In genomic region chr1:184974837-184975115, GRCh38 we compare ENCODE assay signal across 8 cellular contexts. TPM values are rescaled to one million over a fixed set of nuclear protein-coding genes. Genes with fewer than 3 reads are reported as not detected.
DNase-seq lines count a peak whose midpoint lies in the region; ATAC-seq and TF ChIP-seq lines count a peak whose summit lies in the region.

No MANE protein-coding gene starts in this region.

- peak overlapping the region; percentile 58 for H3K4me2 ChIP-seq in DND-41 (ENCODE audit: insufficient read depth, low read length)
- peak overlapping the region; percentile 92 for H3K4me2 ChIP-seq in trophoblast cell (ENCODE audit: low read length)

- TF ChIP-seq CTCF in DND-41 (IDR thresholded peaks at IDR 0.05; ENCODE audit: borderline replicate concordance, extremely low read depth, low read length, poor library complexity, severe bottlenecking), result no peak

- H4K8ac ChIP-seq in trophoblast cell (ENCODE audit: low read depth, low read length), result no peak overlapping the region

- DNase-seq in DND-41, result no peak
- peak; percentile 36 for DNase-seq in NCI-H69 (lab: John Stamatoyannopoulos, UW)
- no peak for DNase-seq in epithelial cell of prostate (ENCODE audit: low read depth, low spot score)
- no peak for DNase-seq in trophoblast cell
- no peak for DNase-seq in amygdala (lab: John Stamatoyannopoulos, UW)
- no peak for DNase-seq in iPS-NIHi7 (ENCODE audit: extremely low spot score)
- DNase-seq in KG1 (lab: John Stamatoyannopoulos, UW), result no peak

- no peak overlapping the region for H3K23ac ChIP-seq in trophoblast cell (ENCODE audit: low read length)

- no peak overlapping the region for H3K4me3 ChIP-seq in DND-41 (ENCODE audit: low read depth in 1 of 2, low read length in 2 of 2)
- no peak overlapping the region for H3K4me3 ChIP-seq in trophoblast cell (ENCODE audit: low read depth, low read length)

- no peaks in the 10 kb centered on the region for H3K36me3 ChIP-seq in DND-41 (ENCODE audit: insufficient read depth, low read length)
- no peaks in the 10 kb centered on the region for H3K36me3 ChIP-seq in trophoblast cell (ENCODE audit: control insufficient read depth in 1 of 2, insufficient read depth in 2 of 2, low read length in 2 of 2)

- no peaks in the 10 kb centered on the region for H4K20me1 ChIP-seq in DND-41 (ENCODE audit: insufficient read depth, low read length)

- no peak overlapping the region for H3K4ac ChIP-seq in trophoblast cell (ENCODE audit: low read depth, low read length)

- H3K79me1 ChIP-seq in trophoblast cell (ENCODE audit: low read length), result peaks cover 9% of the 10 kb centered on the region

- H3K9ac ChIP-seq in DND-41 (ENCODE audit: low read depth, low read length) (no peak overlapping the region), trophoblast cell (ENCODE audit: low read length) (no peak overlapping the region)

- H3K9me3 ChIP-seq in DND-41 (ENCODE audit: insufficient read depth, low read length, severe bottlenecking) (no peaks in the 10 kb centered on the region), trophoblast cell (ENCODE audit: insufficient read depth, low read depth, low read length) (no peaks in the 10 kb centered on the region)

- no peak overlapping the region for H4K12ac ChIP-seq in trophoblast cell (ENCODE audit: low read depth, low read length)

- no CpG with 5 or more reads among the region's 4 CpGs for WGBS in trophoblast cell (ENCODE audit: extremely low coverage, insufficient coverage, insufficient read length)

- no peak overlapping the region for H3K18ac ChIP-seq in trophoblast cell (ENCODE audit: low read length)

- H3K27me3 ChIP-seq in DND-41 (ENCODE audit: insufficient read depth, low read length, poor library complexity), result peaks cover 55% of the 10 kb centered on the region
- H3K27me3 ChIP-seq in trophoblast cell (ENCODE audit: insufficient read depth, low read length), result peaks cover 14% of the 10 kb centered on the region

- no peak overlapping the region for H4K91ac ChIP-seq in trophoblast cell (ENCODE audit: low read depth, low read length)

- H2AK5ac ChIP-seq in trophoblast cell (ENCODE audit: low read length), result no peak overlapping the region

- H3K4me1 ChIP-seq in DND-41 (ENCODE audit: insufficient read depth, low read length) (peaks cover 14% of the 10 kb centered on the region), trophoblast cell (ENCODE audit: control insufficient read depth in 1 of 2, insufficient read depth in 2 of 2, low read length in 2 of 2) (peaks cover 0 to 13% of the 10 kb centered on the region in 2 experiments)

- H2AFZ ChIP-seq in DND-41 (ENCODE audit: low read depth, low read length) (no peak overlapping the region), trophoblast cell (ENCODE audit: insufficient read depth, low read length, poor library complexity) (no peak overlapping the region)

- no peak overlapping the region for H2BK5ac ChIP-seq in trophoblast cell (ENCODE audit: low read depth, low read length, poor library complexity)

- no peak overlapping the region for H2BK12ac ChIP-seq in trophoblast cell (ENCODE audit: low read length)

- no peak for ATAC-seq in DND-41 (ENCODE audit: insufficient read depth, low read depth)
- ATAC-seq in HG02981 (IDR thresholded peaks at IDR 0.05; ENCODE audit: unreplicated experiment), result no peak

- no peak overlapping the region for H3K27ac ChIP-seq in DND-41 (ENCODE audit: low read length)
- H3K27ac ChIP-seq in epithelial cell of prostate, result peak overlapping the region; percentile 86
- no peak overlapping the region for H3K27ac ChIP-seq in trophoblast cell (ENCODE audit: low read depth, low read length)

- H2BK120ac ChIP-seq in trophoblast cell (ENCODE audit: insufficient read depth, low read length, poor library complexity), result no peak overlapping the region

- no peak overlapping the region for H3K14ac ChIP-seq in trophoblast cell (ENCODE audit: low read length)

- no peaks in the 10 kb centered on the region for H3K79me2 ChIP-seq in DND-41 (ENCODE audit: insufficient read depth, low read length)
- peaks cover 3% of the 10 kb centered on the region for H3K79me2 ChIP-seq in trophoblast cell (ENCODE audit: control insufficient read depth, insufficient read depth, low read length, poor library complexity)

RNA-seq across cellular contexts. Expression of gene NIBAN1, which starts 0.5 kb away (rescaled TPM):
- 6.7 and 7.0 TPM in 2 replicates for polyA plus RNA-seq in trophoblast cell (2013)
